Comparison of ENCODE assay signal across 21 cellular contexts in the genomic region with DNA sequence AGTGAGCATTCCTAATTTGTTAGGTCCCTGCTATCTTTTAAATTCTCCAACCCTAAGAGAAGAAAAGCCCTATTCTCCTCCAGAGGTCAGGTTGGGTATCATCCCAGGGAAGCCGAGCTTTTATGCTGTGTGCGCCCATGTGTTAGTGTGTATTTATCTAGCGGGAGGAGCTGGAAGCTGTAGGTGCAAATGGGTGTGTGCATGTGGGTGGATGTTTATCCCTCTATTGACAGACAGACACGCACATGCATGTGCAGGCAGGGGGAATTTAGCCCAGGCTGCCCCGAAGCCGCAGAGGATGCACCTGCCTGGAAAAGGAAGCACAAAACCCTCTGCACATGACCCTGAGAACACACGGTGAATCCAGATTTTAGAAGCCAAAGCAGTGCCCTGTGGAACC.
A peak's percentile ranks its signal among the peaks of the same experiment; 100 is the strongest.
DNase-seq lines count a peak whose midpoint lies in the region; ATAC-seq and TF ChIP-seq lines count a peak whose summit lies in the region.
"Had no signal": no experiment of that assay in that cellular context is flagged by ENCODE, and none has a peak within 500 bp of the region (broad histone marks: within the 10 kb centered on the region; RNA-seq: fewer than 3 reads in every experiment).

No MANE protein-coding gene starts in this region.

- WGBS in heart left ventricle, 4 donors: 64 to 74% (median 67%) methylated on average over 7 of the region's 7 CpGs

- POLR2A ChIA-PET in HEK293 (lab: Yijun Ruan, JAX): no interaction called here

- H3K9me3 ChIP-seq in BLaER1 (no peaks in the 10 kb centered on the region), HEK293 (ENCODE audit: control insufficient read depth, insufficient read depth, low read depth, low read length) (no peaks in the 10 kb centered on the region), heart left ventricle (no peaks in the 10 kb centered on the region)
- H3K9me3 ChIP-seq: HAP-1 had no signal

- H3K4me3 Mint-ChIP-seq in nephron progenitor cell: no peak overlapping the region

- H3K27me3 ChIP-seq in BLaER1 (no peaks in the 10 kb centered on the region), heart left ventricle (peaks cover 0 to 9% (median 0%) of the 10 kb centered on the region in 9 donors)

- no peaks in the 10 kb centered on the region for H3K36me3 Mint-ChIP-seq in nephron progenitor cell (ENCODE audit: low read depth)

- no peak for ATAC-seq in heart left ventricle
- ATAC-seq: PC-3, SK-N-SH treated with all-trans-retinoic acid at 6 μM for 48 hours had no signal

- no peaks in the 10 kb centered on the region for H3K4me1 Mint-ChIP-seq in nephron progenitor cell

- H3K4me2 ChIP-seq in BLaER1: peak overlapping the region; percentile 86

- peak; percentile 3 for DNase-seq in NCI-H69 (lab: John Stamatoyannopoulos, UW)
- no peak for DNase-seq in nephron progenitor cell
- DNase-seq in stimulated activated CD4-positive, alpha-beta T cell treated with anti-CD3 and anti-CD28 coated beads, Interleukin-2, amount 100 ng/mL, for 24 hours: no peak
- no peak for DNase-seq in heart left ventricle
- DNase-seq in SKM-1 (lab: John Stamatoyannopoulos, UW; ENCODE audit: unreplicated experiment): no peak
- DNase-seq: C1 segment of cervical spinal cord, IMR-90, Karpas-422, NCI-H1048, NCI-H1694, NCI-H2107, NCI-H446 treated with DMSO at 0.1 percent for 48 hours, PC-3, SIG-M5, T-helper 1 cell had no signal

- H3K9me3 Mint-ChIP-seq in nephron progenitor cell: no peaks in the 10 kb centered on the region

- H3K4me3 ChIP-seq in BLaER1 (no peak overlapping the region), HEK293 (ENCODE audit: low read depth, low read length) (no peak overlapping the region), heart left ventricle (no peak overlapping the region)
- H3K4me3 ChIP-seq: HAP-1 had no signal

- peaks cover 67% of the 10 kb centered on the region for H3K4me1 ChIP-seq in BLaER1
- no peaks in the 10 kb centered on the region for H3K4me1 ChIP-seq in HEK293 (ENCODE audit: control insufficient read depth, insufficient read depth, low read length)
- H3K4me1 ChIP-seq in heart left ventricle: peaks cover 0 to 5% (median 0%) of the 10 kb centered on the region in 12 donors
- H3K4me1 ChIP-seq: HAP-1 had no signal

- TF ChIP-seq CTCF in HEK293 (tag by site-specific recombination; IDR thresholded peaks at IDR 0.05): no peak
- no peak for TF ChIP-seq CTCF in nephron progenitor cell (IDR thresholded peaks at IDR 0.05)
- TF ChIP-seq CTCF in heart left ventricle (IDR thresholded peaks at IDR 0.05): no peak

- CTCF ChIA-PET in HEK293 (lab: Yijun Ruan, JAX): no interaction called here

- H3K27ac ChIP-seq in BLaER1: peak overlapping the region; percentile 60
- H3K27ac ChIP-seq in HEK293 (ENCODE audit: extremely low read depth, low read depth, low read length): no peak overlapping the region
- H3K27ac ChIP-seq in heart left ventricle: no peak overlapping the region
- H3K27ac ChIP-seq: HL-60, RWPE1 had no signal

- intact Hi-C loops in heart left ventricle (cut with DNase I): no loop called here

- no peaks in the 10 kb centered on the region for H4K20me1 ChIP-seq in BLaER1

- peaks cover 22% of the 10 kb centered on the region for H3K27me3 Mint-ChIP-seq in nephron progenitor cell (ENCODE audit: low read depth, poor library complexity)

- no peak for TF ChIP-seq POLR2A in heart left ventricle (IDR thresholded peaks at IDR 0.05)

- H3K36me3 ChIP-seq in BLaER1 (no peaks in the 10 kb centered on the region), HEK293 (ENCODE audit: control insufficient read depth in 2 of 2, insufficient read depth in 1 of 2, low read length in 2 of 2) (no peaks in the 10 kb centered on the region), heart left ventricle (no peaks in the 10 kb centered on the region)
- H3K36me3 ChIP-seq: HAP-1 had no signal

- peak overlapping the region; percentile 34; the same call in 1 of the 2 replicates for H3K9ac ChIP-seq in BLaER1

- peak overlapping the region; percentile 9 for H3K27ac Mint-ChIP-seq in nephron progenitor cell

TF ChIP-seq in HEK293, 187 proteins besides CTCF, POLR2A, EP300 and RAD21:
- TF ChIP-seq ZNF776 (tag by site-specific recombination; IDR thresholded peaks at IDR 0.05; ENCODE audit: borderline replicate concordance) (no peak), SP2 (tag by site-specific recombination; IDR thresholded peaks at IDR 0.05) (no peak), ZNF404 (tag by site-specific recombination; IDR thresholded peaks at IDR 0.05) (no peak), ZNF600 (tag by site-specific recombination; IDR thresholded peaks at IDR 0.05) (no peak), ZNF341 (tag by site-specific recombination; IDR thresholded peaks at IDR 0.05; ENCODE audit: low read depth) (no peak), ZNF132 (tag by site-specific recombination; IDR thresholded peaks at IDR 0.05; ENCODE audit: borderline replicate concordance) (no peak), KLF1 (tag by site-specific recombination; IDR thresholded peaks at IDR 0.05) (peak; percentile 42), RBAK (tag by site-specific recombination; IDR thresholded peaks at IDR 0.05) (no peak), EGR2 (tag by site-specific recombination; IDR thresholded peaks at IDR 0.05; ENCODE audit: low read depth) (peak; percentile 57; the same call in 1 of the 2 replicates), ZFHX2 (tag by site-specific recombination; conservative IDR thresholded peaks at IDR 0.05) (peak; percentile 48)
- TF ChIP-seq, protein P1, sequence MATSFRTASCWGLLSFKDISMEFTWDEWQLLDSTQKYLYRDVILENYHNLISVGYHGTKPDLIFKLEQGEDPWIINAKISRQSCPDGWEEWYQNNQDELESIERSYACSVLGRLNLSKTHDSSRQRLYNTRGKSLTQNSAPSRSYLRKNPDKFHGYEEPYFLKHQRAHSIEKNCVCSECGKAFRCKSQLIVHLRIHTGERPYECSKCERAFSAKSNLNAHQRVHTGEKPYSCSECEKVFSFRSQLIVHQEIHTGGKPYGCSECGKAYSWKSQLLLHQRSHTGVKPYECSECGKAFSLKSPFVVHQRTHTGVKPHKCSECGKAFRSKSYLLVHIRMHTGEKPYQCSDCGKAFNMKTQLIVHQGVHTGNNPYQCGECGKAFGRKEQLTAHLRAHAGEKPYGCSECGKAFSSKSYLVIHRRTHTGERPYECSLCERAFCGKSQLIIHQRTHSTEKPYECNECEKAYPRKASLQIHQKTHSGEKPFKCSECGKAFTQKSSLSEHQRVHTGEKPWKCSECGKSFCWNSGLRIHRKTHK (tag by site-specific recombination; IDR thresholded peaks at IDR 0.05): no peak
- TF ChIP-seq, protein P2, sequence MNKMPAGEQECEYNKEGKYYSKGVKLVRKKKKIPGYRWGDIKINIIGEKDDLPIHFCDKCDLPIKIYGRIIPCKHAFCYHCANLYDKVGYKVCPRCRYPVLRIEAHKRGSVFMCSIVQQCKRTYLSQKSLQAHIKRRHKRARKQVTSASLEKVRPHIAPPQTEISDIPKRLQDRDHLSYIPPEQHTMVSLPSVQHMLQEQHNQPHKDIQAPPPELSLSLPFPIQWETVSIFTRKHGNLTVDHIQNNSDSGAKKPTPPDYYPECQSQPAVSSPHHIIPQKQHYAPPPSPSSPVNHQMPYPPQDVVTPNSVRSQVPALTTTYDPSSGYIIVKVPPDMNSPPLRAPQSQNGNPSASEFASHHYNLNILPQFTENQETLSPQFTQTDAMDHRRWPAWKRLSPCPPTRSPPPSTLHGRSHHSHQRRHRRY (tag by site-specific recombination; IDR thresholded peaks at IDR 0.05): no peak
